2 cellular contexts compared by ENCODE assay signal in genomic region chr9:113365652-113366051, GRCh38. TPM values are rescaled to one million over a fixed set of nuclear protein-coding genes. Genes with fewer than 3 reads are reported as not detected.
"Had no signal": no experiment of that assay in that cellular context is flagged by ENCODE, and none has a peak within 500 bp of the region (broad histone marks: within the 10 kb centered on the region; RNA-seq: fewer than 3 reads in every experiment).

No MANE protein-coding gene starts in this region.

RNA-seq across cellular contexts. Expression of gene BSPRY, which starts 16.3 kb away (rescaled TPM):
- total RNA-seq: ascending aorta had no signal
- polyA plus RNA-seq: SK-N-SH had no signal
